Comparison of ENCODE assay signal across 22 cellular contexts in genomic region chr14:65720743-65721142, GRCh38.
DNase-seq lines count a peak whose midpoint lies in the region; ATAC-seq, FAIRE-seq and TF ChIP-seq lines count a peak whose summit lies in the region.
"Had no signal": no experiment of that assay in that cellular context is flagged by ENCODE, and none has a peak within 500 bp of the region (broad histone marks: within the 10 kb centered on the region; RNA-seq: fewer than 3 reads in every experiment).

No MANE protein-coding gene starts in this region.

- H3K4me3 ChIP-seq in endodermal cell (ENCODE audit: low read length): peak overlapping the region; percentile 52
- H3K4me3 ChIP-seq in HepG2 (replicated peaks in 1 of 3; ENCODE audit: insufficient read depth in 1 of 3, low read depth in 2 of 3, low read length in 3 of 3): no peak overlapping the region
- H3K4me3 ChIP-seq: A549; BLaER1 treated with 17β-estradiol and CSF1 and Interleukin-3, amounts not matched to agents 10 nM and 100 nM had no signal

- no peaks in the 10 kb centered on the region for H3K79me2 ChIP-seq in HepG2 (ENCODE audit: insufficient read depth, low read length)

- CTCF ChIA-PET in HepG2 (lab: Yijun Ruan, JAX; ENCODE audit: low intra/inter-chr PET ratio, low total read pairs): no interaction called here

- TF ChIP-seq EP300 in HepG2 (IDR thresholded peaks at IDR 0.05; ENCODE audit: low read depth in 2 of 2, low read length in 2 of 2): no peak
- TF ChIP-seq EP300 in HepG2 (CRISPR knock-in tag; IDR thresholded peaks at IDR 0.05; ENCODE audit: borderline replicate concordance): no peak

- no peak for ATAC-seq in HepG2
- ATAC-seq: A549; CD8-positive, alpha-beta T cell had no signal

- H3K4me3 Mint-ChIP-seq in endodermal cell: no peak overlapping the region
- H3K4me3 Mint-ChIP-seq: B cell; CD4-positive, alpha-beta T cell; CD8-positive, alpha-beta T cell had no signal

- peaks cover 88% of the 10 kb centered on the region for H3K9me3 ChIP-seq in KOPT-K1 (ENCODE audit: insufficient read depth, low read length, poor library complexity, severe bottlenecking)
- H3K9me3 ChIP-seq in endodermal cell (ENCODE audit: control insufficient read depth, low read length): peaks cover 80% of the 10 kb centered on the region
- H3K9me3 ChIP-seq in HepG2 (ENCODE audit: low read length): peaks cover 21% of the 10 kb centered on the region

- H3K27me3 Mint-ChIP-seq in endodermal cell (ENCODE audit: insufficient read depth): peaks cover 2% of the 10 kb centered on the region
- H3K27me3 Mint-ChIP-seq: B cell; CD4-positive, alpha-beta T cell had no signal

- H3K36me3 ChIP-seq in KOPT-K1 (ENCODE audit: insufficient read depth, low read length): peaks cover 53% of the 10 kb centered on the region
- H3K36me3 ChIP-seq in endodermal cell (ENCODE audit: control insufficient read depth, insufficient read depth, low read length): peaks cover 62% of the 10 kb centered on the region
- no peaks in the 10 kb centered on the region for H3K36me3 ChIP-seq in HepG2 (replicated peaks in 1 of 2; ENCODE audit: control insufficient read depth in 1 of 2, insufficient read depth in 2 of 2, low read length in 2 of 2)

- H3K4me1 ChIP-seq in endodermal cell (ENCODE audit: control insufficient read depth, insufficient read depth, low read length): no peaks in the 10 kb centered on the region
- peaks cover 8% of the 10 kb centered on the region for H3K4me1 ChIP-seq in HepG2 (ENCODE audit: insufficient read depth, low read length)
- H3K4me1 ChIP-seq: A549 had no signal

- intact Hi-C loops in HepG2 (cut with micrococcal nuclease; ENCODE audit: unreplicated experiment): no loop called here

- H3K27ac ChIP-seq in KOPT-K1 (ENCODE audit: low read depth, low read length, poor library complexity, severe bottlenecking): peak overlapping the region; percentile 26
- no peak overlapping the region for H3K27ac ChIP-seq in endodermal cell (ENCODE audit: low read depth, low read length)
- no peak overlapping the region for H3K27ac ChIP-seq in HepG2 (ENCODE audit: extremely low read length, insufficient read depth, low read length)
- H3K27ac ChIP-seq: 22Rv1; A549; BLaER1 treated with 17β-estradiol and CSF1 and Interleukin-3, amounts not matched to agents 10 nM and 100 nM; C4-2B had no signal

- no peaks in the 10 kb centered on the region for H3K4me1 Mint-ChIP-seq in endodermal cell

- in situ Hi-C loops in HepG2 (cut with HindIII; ENCODE audit: extremely low pct_ligation_motif_present, low pct_unique_long_range_greater_than_20kb): no loop called here

- H3K4me2 ChIP-seq in HepG2 (ENCODE audit: low read depth, low read length): no peak overlapping the region
- H3K4me2 ChIP-seq: A549; BLaER1 treated with 17β-estradiol and CSF1 and Interleukin-3, amounts not matched to agents 10 nM and 100 nM had no signal

- H3K9ac ChIP-seq in endodermal cell (ENCODE audit: extremely low read depth, low read length, poor library complexity, severe bottlenecking) (no peak overlapping the region), HepG2 (ENCODE audit: insufficient read depth, low read depth, low read length) (no peak overlapping the region)
- H3K9ac ChIP-seq: BLaER1 treated with 17β-estradiol and CSF1 and Interleukin-3, amounts not matched to agents 10 nM and 100 nM had no signal

- BruUV-seq in HepG2 (replicated peaks; lab: Mats Ljungman, UMichigan): no TSS peak

- FAIRE-seq in HepG2 (lab: Jason Lieb, UNC) (no peak), urothelium cell line (lab: Jason Lieb, UNC) (peak; percentile 72), D721Med (lab: Jason Lieb, UNC) (no peak)
- FAIRE-seq: A549, G401.6, GM12891, GM19239 had no signal

- H3K27me3 ChIP-seq in endodermal cell (ENCODE audit: control insufficient read depth, insufficient read depth, low read length, poor library complexity, severe bottlenecking): no peaks in the 10 kb centered on the region
- no peaks in the 10 kb centered on the region for H3K27me3 ChIP-seq in HepG2 (ENCODE audit: control insufficient read depth in 1 of 2, insufficient read depth in 2 of 2, low read length in 2 of 2)
- H3K27me3 ChIP-seq: BLaER1 treated with 17β-estradiol and CSF1 and Interleukin-3, amounts not matched to agents 10 nM and 100 nM had no signal

- 86 to 96% methylated on average over 1 to 5 of the region's 5 CpGs for WGBS in endodermal cell (ENCODE audit: insufficient coverage in 1 of 2, insufficient read length in 1 of 2), 2 experiments
- 72% methylated on average over 5 of the region's 5 CpGs for WGBS in HepG2 (ENCODE audit: low lambda C conversion rate)

- POLR2A ChIA-PET in HepG2 (lab: Yijun Ruan, JAX): no interaction called here

- TF ChIP-seq CTCF in endodermal cell (conservative IDR thresholded peaks at IDR 0.05) (no peak), HepG2 (CRISPR knock-in tag; IDR thresholded peaks at IDR 0.05) (no peak), D721Med (IDR thresholded peaks at IDR 0.05; ENCODE audit: insufficient read depth, missing control alignments) (no peak)

- no peak for TF ChIP-seq RAD21 in HepG2 (CRISPR knock-in tag; IDR thresholded peaks at IDR 0.05)

- peaks cover 55% of the 10 kb centered on the region for H3K36me3 Mint-ChIP-seq in endodermal cell (ENCODE audit: low read depth)

- H3K9me3 Mint-ChIP-seq in endodermal cell: peaks cover 44% of the 10 kb centered on the region

- no peak overlapping the region for H2AFZ ChIP-seq in HepG2 (ENCODE audit: low read length)

- no peak for TF ChIP-seq POLR2A in HepG2 (IDR thresholded peaks at IDR 0.05; ENCODE audit: insufficient read depth in 1 of 2, low read depth in 2 of 2, low read length in 2 of 2)

- H4K20me1 ChIP-seq in HepG2 (ENCODE audit: insufficient read depth, low read length): no peaks in the 10 kb centered on the region
- H4K20me1 ChIP-seq: BLaER1 treated with 17β-estradiol and CSF1 and Interleukin-3, amounts not matched to agents 10 nM and 100 nM had no signal

- no peak overlapping the region for H3K27ac Mint-ChIP-seq in endodermal cell
- H3K27ac Mint-ChIP-seq: B cell; CD4-positive, alpha-beta T cell; CD8-positive, alpha-beta T cell had no signal

- no peak for DNase-seq in endodermal cell
- DNase-seq in HepG2 (ENCODE audit: low spot score): peak; percentile 3
- no peak for DNase-seq in urothelium cell line (ENCODE audit: low spot score)
- DNase-seq in D721Med (ENCODE audit: insufficient read length, low spot score): no peak
- no peak for DNase-seq in DMS 273 treated with DMSO at 0.1 percent for 48 hours (lab: John Stamatoyannopoulos, UW)
- no peak for DNase-seq in germinal center (ENCODE audit: low spot score)
- DNase-seq: AML-193; Caco-2; Calu3; CD4-positive, alpha-beta T cell; CD8-positive, alpha-beta T cell; DMS79 treated with DMSO at 0.1 percent for 48 hours; GF-D8 had no signal

TF ChIP-seq in HepG2, 621 proteins besides CTCF, POLR2A, EP300 and RAD21 (continues in another document):
- peak; percentile 19; the same call in 1 of the 2 replicates for TF ChIP-seq HNF4A (CRISPR knock-in tag; IDR thresholded peaks at IDR 0.05)
- TF ChIP-seq MBD4 (IDR thresholded peaks at IDR 0.05; ENCODE audit: borderline replicate concordance, low read length): no peak
- TF ChIP-seq RFX3 (CRISPR knock-in tag; IDR thresholded peaks at IDR 0.05): no peak
- no peak for TF ChIP-seq ZNF709 (CRISPR knock-in tag; IDR thresholded peaks at IDR 0.05)
- no peak for TF ChIP-seq MED1 (CRISPR knock-in tag; IDR thresholded peaks at IDR 0.05)
- no peak for TF ChIP-seq ZNF205 (CRISPR knock-in tag; IDR thresholded peaks at IDR 0.05)
- TF ChIP-seq ZNF281 (CRISPR knock-in tag; IDR thresholded peaks at IDR 0.05; ENCODE audit: borderline replicate concordance): peak; percentile 66; the same call in 1 of the 2 replicates
- no peak for TF ChIP-seq KLF12 (CRISPR knock-in tag; IDR thresholded peaks at IDR 0.05; ENCODE audit: borderline replicate concordance)
- TF ChIP-seq ATAD3A (CRISPR knock-in tag; IDR thresholded peaks at IDR 0.05): no peak
- TF ChIP-seq REPIN1 (CRISPR knock-in tag; IDR thresholded peaks at IDR 0.05; ENCODE audit: borderline replicate concordance, low read depth): no peak
- no peak for TF ChIP-seq ZSCAN5A (CRISPR knock-in tag; IDR thresholded peaks at IDR 0.05; ENCODE audit: borderline replicate concordance)
